8 cellular contexts compared by ENCODE assay signal in the genomic region with DNA sequence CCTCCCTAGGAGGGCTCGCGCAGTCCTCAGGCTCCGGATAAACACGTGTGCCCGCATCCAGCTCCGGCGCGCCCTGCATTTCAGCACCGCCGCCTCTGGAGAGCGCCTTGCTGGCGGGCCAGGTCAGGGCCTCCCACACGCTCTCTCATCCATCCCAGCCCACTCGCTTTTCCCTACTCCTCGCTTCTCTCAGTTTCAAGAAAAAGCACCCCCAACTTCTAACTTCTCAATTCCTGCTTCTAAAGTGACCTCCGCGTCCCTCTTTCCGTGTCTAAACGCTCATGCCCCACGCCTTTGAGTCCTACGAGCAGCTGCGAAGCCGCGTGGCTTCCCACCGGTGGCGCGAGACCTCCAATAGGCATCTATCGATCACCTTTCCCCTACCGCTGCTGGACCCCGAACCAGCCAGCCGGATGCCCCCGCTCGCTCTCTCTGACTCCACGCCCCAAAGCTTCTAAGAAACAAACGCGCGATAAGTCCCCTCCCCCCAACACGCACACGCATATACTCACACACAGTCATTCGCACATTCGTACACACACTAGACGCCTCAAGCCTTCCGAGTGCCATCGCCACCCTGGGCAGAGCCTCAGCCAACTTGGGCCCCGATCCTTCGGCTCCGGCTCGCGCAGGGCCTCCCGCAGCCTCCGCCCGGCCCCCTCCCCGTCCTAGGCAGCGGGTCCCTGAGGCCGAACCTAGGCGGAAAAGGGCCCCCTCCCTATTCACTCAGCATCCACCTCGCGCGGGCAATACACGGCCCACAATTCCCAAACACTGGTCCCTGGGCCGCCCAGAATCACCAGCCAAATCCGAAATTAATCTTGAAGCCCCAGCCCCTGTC. TPM values are rescaled to one million over a fixed set of nuclear protein-coding genes. Genes with fewer than 3 reads are reported as not detected.
DNase-seq lines count a peak whose midpoint lies in the region; ATAC-seq and TF ChIP-seq lines count a peak whose summit lies in the region.

No MANE protein-coding gene starts in this region.

- H3K4me3 Mint-ChIP-seq in nephron: peak overlapping the region; percentile 80 to 91 (median 88)

- peaks cover 69% of the 10 kb centered on the region for H3K27me3 Mint-ChIP-seq in nephron (ENCODE audit: low read depth)

- peak overlapping the region in 1 of 3 donors; percentile 10 for H3K4me3 ChIP-seq in thyroid gland (replicated peaks in 1 of 3)

- ATAC-seq in foreskin keratinocyte: peak; percentile 90
- no peak for ATAC-seq in GM19023 (IDR thresholded peaks at IDR 0.05; ENCODE audit: unreplicated experiment)

- H3K27ac ChIP-seq in foreskin keratinocyte: no peak overlapping the region
- H3K27ac ChIP-seq in thyroid gland: no peak overlapping the region

- H3K27ac Mint-ChIP-seq in nephron: no peak overlapping the region

- WGBS in thyroid gland, 2 donors: 4 to 6% methylated on average over 47 to 58 of the region's 62 CpGs

- peak; percentile 56 for DNase-seq in EH (ENCODE audit: low read depth)
- peak; percentile 82 for DNase-seq in NCI-H2171 treated with DMSO at 0.1 percent for 48 hours (lab: John Stamatoyannopoulos, UW)
- DNase-seq in activated effector memory CD4-positive, alpha-beta T cell treated with anti-CD3 and anti-CD28 coated beads, Interleukin-2, amount 50 U/mL, for 16 hours: peak; percentile 65
- DNase-seq in foreskin keratinocyte: no peak
- peak; percentile 66 to 76 for DNase-seq in thyroid gland
- no peak for DNase-seq in NCI-H1436 treated with DMSO at 0.1 percent for 48 hours (lab: John Stamatoyannopoulos, UW)

- H3K9me3 Mint-ChIP-seq in nephron: no peaks in the 10 kb centered on the region

- intact Hi-C loops in thyroid gland (cut with DNase I): no loop called here

- H3K36me3 ChIP-seq in thyroid gland: no peaks in the 10 kb centered on the region

- no peak for TF ChIP-seq POLR2A in thyroid gland (IDR thresholded peaks at IDR 0.05)

- H3K9me3 ChIP-seq in thyroid gland: no peaks in the 10 kb centered on the region

- no peak for TF ChIP-seq CTCF in foreskin keratinocyte (conservative IDR thresholded peaks at IDR 0.05)
- TF ChIP-seq CTCF in nephron (IDR thresholded peaks at IDR 0.05; ENCODE audit: unreplicated experiment in 3 of 3): no peak
- TF ChIP-seq CTCF in thyroid gland (IDR thresholded peaks at IDR 0.05): no peak

- peaks cover 25% of the 10 kb centered on the region for H3K4me1 Mint-ChIP-seq in nephron

- H3K4me1 ChIP-seq in foreskin keratinocyte: no peaks in the 10 kb centered on the region
- peaks cover 18 to 20% of the 10 kb centered on the region in 2 donors for H3K4me1 ChIP-seq in thyroid gland

- H3K27me3 ChIP-seq in foreskin keratinocyte: peaks cover 76% of the 10 kb centered on the region
- H3K27me3 ChIP-seq in thyroid gland: no peaks in the 10 kb centered on the region

- no peaks in the 10 kb centered on the region for H3K36me3 Mint-ChIP-seq in nephron (ENCODE audit: low read depth)

RNA-seq across cellular contexts. Expression of gene NMNAT2, which starts 1.1 kb away (rescaled TPM):
- 0.11 and 0.24 TPM in 2 replicates for total RNA-seq in foreskin keratinocyte
- polyA plus RNA-seq in foreskin keratinocyte: 0.09 and 0.10 TPM in 2 replicates
- total RNA-seq in thyroid gland: 10 to 100 TPM in 2 of 4 donors, 1 to 10 TPM in 2; 7.6 to 39.5 (median 17.3) TPM

RNA-seq across cellular contexts. Expression of gene SMG7, which starts 55.2 kb away (rescaled TPM):
- 41.4 and 46.2 TPM in 2 replicates for total RNA-seq in foreskin keratinocyte
- polyA plus RNA-seq in foreskin keratinocyte: 11.9 and 14.2 TPM in 2 replicates
- 10 to 100 TPM; 37.8 to 82.1 (median 58.9) TPM for total RNA-seq in thyroid gland

Comparison
In these comparisons a context has a peak if more than half of its experiments do, and no peak if none do; other contexts are left out.
1. DNase-seq: peak in EH (single experiment), NCI-H2171 treated with DMSO at 0.1 percent for 48 hours (single experiment), activated effector memory CD4-positive, alpha-beta T cell treated with anti-CD3 and anti-CD28 coated beads, Interleukin-2, amount 50 U/mL, for 16 hours (single experiment) and thyroid gland (2 of 2); none in foreskin keratinocyte (0 of 2) and NCI-H1436 treated with DMSO at 0.1 percent for 48 hours (single experiment).